ENCODE assay signal across 1 cellular context in genomic region chr14:102986810-102987579, GRCh38.
TF ChIP-seq lines count a peak whose summit lies in the region.

No MANE protein-coding gene starts in this region.

TF ChIP-seq in HepG2, 621 proteins besides CTCF, POLR2A, EP300 and RAD21:
- TF ChIP-seq KLF13 (CRISPR knock-in tag; IDR thresholded peaks at IDR 0.05) = no peak
- TF ChIP-seq NFKB2 (CRISPR knock-in tag; IDR thresholded peaks at IDR 0.05; ENCODE audit: borderline replicate concordance) = no peak
- TF ChIP-seq SETDB1 (CRISPR knock-in tag; IDR thresholded peaks at IDR 0.05; ENCODE audit: borderline replicate concordance) = no peak
- TF ChIP-seq WIZ (CRISPR knock-in tag; IDR thresholded peaks at IDR 0.05) = no peak
- TF ChIP-seq ZBTB39 (CRISPR knock-in tag; IDR thresholded peaks at IDR 0.05) = no peak
- TF ChIP-seq ZNF792 (CRISPR knock-in tag; IDR thresholded peaks at IDR 0.05) = no peak
- TF ChIP-seq MEF2D (CRISPR knock-in tag; IDR thresholded peaks at IDR 0.05) = no peak
- TF ChIP-seq CHD2 (IDR thresholded peaks at IDR 0.05; ENCODE audit: low read depth, low read length) = no peak
